Comparison of ENCODE assay signal across 17 cellular contexts in genomic region chr7:121393005-121393366, GRCh38.
"Had no signal": no experiment of that assay in that cellular context is flagged by ENCODE, and none has a peak within 500 bp of the region (broad histone marks: within the 10 kb centered on the region; RNA-seq: fewer than 3 reads in every experiment).

No MANE protein-coding gene starts in this region.

- FAIRE-seq: endothelial cell of umbilical vein had no signal

- H3K9me3 ChIP-seq: esophagus squamous epithelium, thoracic aorta had no signal

- H3K4me3 Mint-ChIP-seq: nephron progenitor cell, T-cell had no signal

- H3K27ac Mint-ChIP-seq: activated T-cell treated with anti-CD3 and anti-CD28 coated beads, Interleukin-2, amount 50 U/mL, for 72 hours; nephron progenitor cell; progenitor cell of endocrine pancreas had no signal

- H3K27ac ChIP-seq: esophagus squamous epithelium, heart right ventricle, thoracic aorta had no signal

- H3K9me3 Mint-ChIP-seq: activated T-cell treated with anti-CD3 and anti-CD28 coated beads, Interleukin-2, amount 50 U/mL, for 72 hours; T-cell had no signal

- DNase-seq: activated CD4-positive, alpha-beta T cell treated with anti-CD3 and anti-CD28 coated beads, Interleukin-2, amount 50 U/mL, for 1 hour; activated gamma-delta T cell treated with Interleukin-2 at 50 U/mL for 16 hours; activated T-cell treated with anti-CD3 and anti-CD28 coated beads, Interleukin-2, amount 50 U/mL, for 72 hours; amniotic stem cell; effector memory CD4-positive, alpha-beta T cell; esophagus squamous epithelium; heart right ventricle; mesendoderm; nephron progenitor cell; stimulated activated CD4-positive, alpha-beta T cell treated with anti-CD3 and anti-CD28 coated beads, Interleukin-2, amount 100 ng/mL, for 24 hours; T-cell; T1000 had no signal

- H3K27me3 ChIP-seq: esophagus squamous epithelium, heart right ventricle had no signal

- H3K36me3 ChIP-seq: thoracic aorta had no signal

- H3K27me3 Mint-ChIP-seq: progenitor cell of endocrine pancreas, T-cell had no signal

- H3K4me3 ChIP-seq: esophagus squamous epithelium, heart right ventricle, thoracic aorta had no signal

- ATAC-seq: activated naive CD4-positive, alpha-beta T cell treated with anti-CD3 and anti-CD28 coated beads, Interleukin-2, amount 50 U/mL, for 72 hours; activated T-cell treated with anti-CD3 and anti-CD28 coated beads, Interleukin-2, amount 50 U/mL, for 72 hours; heart right ventricle; SK-N-SH treated with all-trans-retinoic acid at 6 μM for 48 hours; T-cell had no signal
